In the genomic region with DNA sequence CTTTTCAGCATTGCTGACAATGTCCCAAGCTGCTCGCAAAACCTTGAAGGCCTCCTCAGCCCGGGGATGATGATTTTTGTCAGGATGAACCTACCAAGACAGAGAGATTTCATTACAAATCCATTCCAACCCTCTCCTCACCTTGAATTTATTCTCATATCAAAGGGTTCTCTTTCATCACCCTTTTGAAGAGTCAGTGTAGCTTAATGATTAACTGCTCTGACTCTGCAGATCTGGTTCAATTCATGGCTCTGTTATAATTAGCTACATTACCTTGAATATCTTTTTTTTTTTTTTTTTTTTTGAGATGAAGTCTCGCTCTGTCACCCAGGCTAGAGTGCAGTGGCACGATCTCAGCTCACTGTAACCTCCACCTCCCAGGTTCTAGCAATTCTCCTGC, we compare ENCODE assay signal across 16 cellular contexts. TPM values are rescaled to one million over a fixed set of nuclear protein-coding genes. Genes with fewer than 3 reads are reported as not detected.
DNase-seq lines count a peak whose midpoint lies in the region; ATAC-seq and TF ChIP-seq lines count a peak whose summit lies in the region.
"Had no signal": no experiment of that assay in that cellular context is flagged by ENCODE, and none has a peak within 500 bp of the region (broad histone marks: within the 10 kb centered on the region; RNA-seq: fewer than 3 reads in every experiment).

No MANE protein-coding gene starts in this region.

- H3K27ac ChIP-seq in mammary epithelial cell (ENCODE audit: insufficient read depth, low read depth, low read length), result no peak overlapping the region
- H3K27ac ChIP-seq: foreskin keratinocyte, tibial artery had no signal

- no TSS peak for BruUV-seq in MCF 10A (replicated peaks; lab: Mats Ljungman, UMichigan)
- no TSS peak for BruUV-seq in mammary epithelial cell (replicated peaks; lab: Mats Ljungman, UMichigan)

- H3K4me2 ChIP-seq in mammary epithelial cell (ENCODE audit: insufficient read depth, low read depth, low read length), result no peak overlapping the region

- TF ChIP-seq CTCF in MCF 10A (IDR thresholded peaks at IDR 0.05; ENCODE audit: unreplicated experiment), result no peak
- no peak for TF ChIP-seq CTCF in mammary epithelial cell (conservative IDR thresholded peaks at IDR 0.05 in 1 of 2, IDR thresholded peaks at IDR 0.05 in 1 of 2; ENCODE audit: extremely low read depth in 1 of 2, insufficient read depth in 1 of 2, low read depth in 1 of 2, low read length in 2 of 2)

- WGBS in mammary epithelial cell (ENCODE audit: low coverage, missing lambda C conversion rate), result 100% methylated on average over 2 of the region's 4 CpGs

- in situ Hi-C loops in mammary epithelial cell (cut with MboI; ENCODE audit: low sequenced_read_pairs in 2 of 2), result loop anchor here in 1 of 2 donors (10.0 kb wide), 1 partner anchor 101 kb away; a partner anchor contains a TSS

- no peaks in the 10 kb centered on the region for H3K27me3 Mint-ChIP-seq in MCF 10A (ENCODE audit: insufficient read depth, unreplicated experiment)
- no peaks in the 10 kb centered on the region for H3K27me3 Mint-ChIP-seq in activated CD4-positive, alpha-beta memory T cell treated with anti-CD3 and anti-CD28 coated beads, Interleukin-2, amount 10 ng/mL, durations not matched to agents 7 days and 5 days

- peaks cover 54% of the 10 kb centered on the region for H3K36me3 Mint-ChIP-seq in MCF 10A (ENCODE audit: insufficient read depth, unreplicated experiment)
- peaks cover 71% of the 10 kb centered on the region for H3K36me3 Mint-ChIP-seq in activated CD4-positive, alpha-beta memory T cell treated with anti-CD3 and anti-CD28 coated beads, Interleukin-2, amount 10 ng/mL, durations not matched to agents 7 days and 5 days (ENCODE audit: low read depth)

- H3K79me2 ChIP-seq in mammary epithelial cell (ENCODE audit: insufficient read depth, low read length), result peaks cover 69% of the 10 kb centered on the region

- H3K9me3 Mint-ChIP-seq in MCF 10A (ENCODE audit: unreplicated experiment), result no peaks in the 10 kb centered on the region
- H3K9me3 Mint-ChIP-seq in activated CD4-positive, alpha-beta memory T cell treated with anti-CD3 and anti-CD28 coated beads, Interleukin-2, amount 10 ng/mL, durations not matched to agents 7 days and 5 days, result no peaks in the 10 kb centered on the region

- POLR2A ChIA-PET in MCF 10A (lab: Yijun Ruan, JAX), result interaction anchor here (8.3 kb wide), 1 partner anchor 106 kb away, joined by 207 read pairs; a partner anchor contains a TSS
- POLR2A ChIA-PET in activated CD4-positive, alpha-beta memory T cell treated with anti-CD3 and anti-CD28 coated beads, Interleukin-2, amount 10 ng/mL, durations not matched to agents 7 days and 5 days (lab: Charles Lee), result interaction anchor here (0.6 to 1.3 kb wide), 4 partner anchors 79 to 295 kb away, joined by 3 to 4 read pairs (median 3); a partner anchor contains a TSS

- peaks cover 21% of the 10 kb centered on the region for H3K4me1 Mint-ChIP-seq in MCF 10A (ENCODE audit: insufficient read depth, unreplicated experiment)
- H3K4me1 Mint-ChIP-seq in activated CD4-positive, alpha-beta memory T cell treated with anti-CD3 and anti-CD28 coated beads, Interleukin-2, amount 10 ng/mL, durations not matched to agents 7 days and 5 days, result peaks cover 64% of the 10 kb centered on the region

- peak overlapping the region; percentile 7 for H3K27ac Mint-ChIP-seq in MCF 10A (ENCODE audit: low read depth, unreplicated experiment)
- peak overlapping the region; percentile 49 for H3K27ac Mint-ChIP-seq in activated CD4-positive, alpha-beta memory T cell treated with anti-CD3 and anti-CD28 coated beads, Interleukin-2, amount 10 ng/mL, durations not matched to agents 7 days and 5 days

- dilution Hi-C loops in mammary epithelial cell (cut with HindIII; ENCODE audit: low sequenced_read_pairs), result loop anchor here (5.0 kb wide), 1 partner anchor 104 kb away; a partner anchor contains a TSS

- DNase-seq in MCF 10A (ENCODE audit: unreplicated experiment) (no peak), mammary epithelial cell (no peak), left lobe of liver (ENCODE audit: low spot score) (no peak), NCI-H226 (no peak), midbrain (lab: John Stamatoyannopoulos, UW) (no peak)
- DNase-seq in activated CD4-positive, alpha-beta memory T cell treated with anti-CD3 and anti-CD28 coated beads, Interleukin-2, amount 10 ng/mL, durations not matched to agents 7 days and 5 days, result no peak
- DNase-seq: AML-193; DMS79 treated with DMSO at 0.1 percent for 48 hours; effector CD4-positive, alpha-beta T cell; foreskin keratinocyte; NCI-H2081 treated with DMSO at 0.1 percent for 48 hours; NCI-H774; SIG-M5; tibial artery had no signal

- H3K27me3 ChIP-seq in mammary epithelial cell (ENCODE audit: insufficient read depth, low read length), result no peaks in the 10 kb centered on the region
- H3K27me3 ChIP-seq: foreskin keratinocyte, tibial artery had no signal

- CTCF ChIA-PET in MCF 10A (lab: Yijun Ruan, JAX) (interaction anchor here (1.2 to 1.3 kb wide), 3 partner anchors 85 to 117 kb away, joined by 3 to 6 read pairs (median 5); no protein-coding TSS in a partner anchor), mammary epithelial cell (lab: Charles Lee; ENCODE audit: low non-redundant PET) (no interaction called here)
- CTCF ChIA-PET in activated CD4-positive, alpha-beta memory T cell treated with anti-CD3 and anti-CD28 coated beads, Interleukin-2, amount 10 ng/mL, durations not matched to agents 7 days and 5 days (lab: Charles Lee), result interaction anchor here (0.7 to 1.3 kb wide), 2 partner anchors 103 to 1246 kb away, joined by 3 read pairs; no protein-coding TSS in a partner anchor

- H3K9me3 ChIP-seq in mammary epithelial cell (replicated peaks; ENCODE audit: insufficient read depth, low read length), result no peaks in the 10 kb centered on the region
- H3K9me3 ChIP-seq: tibial artery had no signal

- no peak overlapping the region for H3K9ac ChIP-seq in mammary epithelial cell (ENCODE audit: insufficient read depth, low read length)

- H3K36me3 ChIP-seq in mammary epithelial cell (ENCODE audit: insufficient read depth, low read length), result peaks cover 35% of the 10 kb centered on the region

- no peak overlapping the region for H3K4me3 ChIP-seq in mammary epithelial cell (replicated peaks in 1 of 3; ENCODE audit: insufficient read depth in 1 of 3, low read depth in 2 of 3, low read length in 3 of 3)
- H3K4me3 ChIP-seq: tibial artery had no signal

- H3K4me1 ChIP-seq in mammary epithelial cell (ENCODE audit: insufficient read depth, low read length), result peaks cover 10% of the 10 kb centered on the region

- no peak overlapping the region for H3K4me3 Mint-ChIP-seq in MCF 10A (ENCODE audit: unreplicated experiment)
- H3K4me3 Mint-ChIP-seq in activated CD4-positive, alpha-beta memory T cell treated with anti-CD3 and anti-CD28 coated beads, Interleukin-2, amount 10 ng/mL, durations not matched to agents 7 days and 5 days, result no peak overlapping the region

- H2AFZ ChIP-seq in mammary epithelial cell (ENCODE audit: low read depth, low read length), result no peak overlapping the region

- intact Hi-C loops in MCF 10A (cut with micrococcal nuclease) (no loop called here), mammary epithelial cell (cut with micrococcal nuclease) (no loop called here)

- ATAC-seq in left lobe of liver (peak; percentile 85), GM21619 (IDR thresholded peaks at IDR 0.05; ENCODE audit: unreplicated experiment) (no peak), HG02763 (IDR thresholded peaks at IDR 0.05; ENCODE audit: unreplicated experiment) (no peak)
- ATAC-seq: foreskin keratinocyte had no signal

- no peaks in the 10 kb centered on the region for H4K20me1 ChIP-seq in mammary epithelial cell (ENCODE audit: insufficient read depth, low read length)

RNA-seq across cellular contexts. Expression of a gene that starts 5.6 kb away (rescaled TPM):
- total RNA-seq in MCF 10A (2022) (54.6 and 55.9 TPM in 2 replicates), mammary epithelial cell (10 to 100 TPM; 24.3 to 91.3 TPM), left lobe of liver (28.4 TPM)
- 97.6 TPM for polyA plus RNA-seq in mammary epithelial cell
- 105 TPM for polyA minus RNA-seq in mammary epithelial cell
- 10 to 100 TPM; 56.3 to 60.2 TPM for total RNA-seq in activated CD4-positive, alpha-beta memory T cell treated with anti-CD3 and anti-CD28 coated beads, Interleukin-2, amount 10 ng/mL, durations not matched to agents 7 days and 5 days

RNA-seq across cellular contexts. Expression of a gene that starts 5.9 kb away (rescaled TPM):
- 39.2 and 61.1 TPM in 2 replicates for total RNA-seq in MCF 10A (2022)
- 10 to 100 TPM; 34.7 to 72.9 TPM for total RNA-seq in mammary epithelial cell
- 71.6 TPM for polyA plus RNA-seq in mammary epithelial cell
- 51.4 TPM for polyA minus RNA-seq in mammary epithelial cell
- total RNA-seq in activated CD4-positive, alpha-beta memory T cell treated with anti-CD3 and anti-CD28 coated beads, Interleukin-2, amount 10 ng/mL, durations not matched to agents 7 days and 5 days, result 10 to 100 TPM; 88.3 to 88.6 TPM
- total RNA-seq in left lobe of liver, result 11.9 TPM

RNA-seq across cellular contexts. Expression of a gene that starts 6.0 kb away (rescaled TPM):
- total RNA-seq in MCF 10A (2022), result 27.3 and 29.9 TPM in 2 replicates
- 10 to 100 TPM; 24.3 to 40.8 TPM for total RNA-seq in mammary epithelial cell
- polyA plus RNA-seq in mammary epithelial cell, result 7.5 TPM
- polyA minus RNA-seq in mammary epithelial cell, result 64.0 TPM
- 10 to 100 TPM; 32.3 to 32.5 TPM for total RNA-seq in activated CD4-positive, alpha-beta memory T cell treated with anti-CD3 and anti-CD28 coated beads, Interleukin-2, amount 10 ng/mL, durations not matched to agents 7 days and 5 days
- total RNA-seq in left lobe of liver, result 14.2 TPM

RNA-seq across cellular contexts. Expression of a gene that starts 19.3 kb away (rescaled TPM):
- total RNA-seq in MCF 10A (2022), result 3.3 and 3.7 TPM in 2 replicates
- total RNA-seq in mammary epithelial cell, result 1 to 10 TPM in 1 of 2 donors, under 1 TPM in 1; 0.33 to 2.1 TPM
- 0.74 TPM for polyA plus RNA-seq in mammary epithelial cell
- polyA minus RNA-seq in mammary epithelial cell, result not detected
- not detected for total RNA-seq in activated CD4-positive, alpha-beta memory T cell treated with anti-CD3 and anti-CD28 coated beads, Interleukin-2, amount 10 ng/mL, durations not matched to agents 7 days and 5 days
- total RNA-seq in left lobe of liver, result 2.2 TPM
